23 cellular contexts compared by ENCODE assay signal in genomic region chr14:96999654-97000155, GRCh38.
"Had no signal": no experiment of that assay in that cellular context is flagged by ENCODE, and none has a peak within 500 bp of the region (broad histone marks: within the 10 kb centered on the region; RNA-seq: fewer than 3 reads in every experiment).

No MANE protein-coding gene starts in this region.

- H3K4me1 ChIP-seq: ascending aorta, body of pancreas, Peyer's patch, SJSA1 had no signal

- H3K4me3 ChIP-seq: ascending aorta, body of pancreas, Peyer's patch, SJSA1 had no signal

- DNase-seq: activated CD4-positive, alpha-beta T cell treated with anti-CD3 and anti-CD28 coated beads for 48 hours; activated CD4-positive, alpha-beta T cell treated with anti-CD3 and anti-CD28 coated beads, Interleukin-2, amount 50 U/mL, for 4 hours; activated CD4-positive, CD25-positive, alpha-beta regulatory T cell treated with anti-CD3 and anti-CD28 coated beads, Interleukin-2, amount 50 U/mL, for 72 hours; activated effector memory CD4-positive, alpha-beta T cell treated with Interleukin-2 at 50 U/mL for 16 hours; activated naive CD4-positive, alpha-beta T cell; activated naive CD8-positive, alpha-beta T cell treated with anti-CD3 and anti-CD28 coated beads, Interleukin-2, amount 50 U/mL, for 24 hours; activated T-cell treated with anti-CD3 and anti-CD28 coated beads, Interleukin-2, amount 50 U/mL, for 24 hours; amniotic stem cell; body of pancreas; central memory CD4-positive, alpha-beta T cell; MM.1S; NCI-H1105; NCI-H1436; NCI-H1694 treated with DMSO at 0.1 percent for 48 hours; NCI-H2081; NCI-H510A treated with DMSO at 0.1 percent for 48 hours; NCI-H69; Peyer's patch; SHP77; WERI-Rb-1 had no signal

- H3K9me3 ChIP-seq: ascending aorta, body of pancreas, Peyer's patch, SJSA1 had no signal

- H3K36me3 ChIP-seq: ascending aorta, Peyer's patch, SJSA1, WERI-Rb-1 had no signal

- H3K27ac ChIP-seq: ascending aorta, body of pancreas, Peyer's patch, RWPE1, SJSA1, WERI-Rb-1 had no signal

- H3K27me3 ChIP-seq: ascending aorta, body of pancreas, Peyer's patch, SJSA1 had no signal
